In the genomic region with DNA sequence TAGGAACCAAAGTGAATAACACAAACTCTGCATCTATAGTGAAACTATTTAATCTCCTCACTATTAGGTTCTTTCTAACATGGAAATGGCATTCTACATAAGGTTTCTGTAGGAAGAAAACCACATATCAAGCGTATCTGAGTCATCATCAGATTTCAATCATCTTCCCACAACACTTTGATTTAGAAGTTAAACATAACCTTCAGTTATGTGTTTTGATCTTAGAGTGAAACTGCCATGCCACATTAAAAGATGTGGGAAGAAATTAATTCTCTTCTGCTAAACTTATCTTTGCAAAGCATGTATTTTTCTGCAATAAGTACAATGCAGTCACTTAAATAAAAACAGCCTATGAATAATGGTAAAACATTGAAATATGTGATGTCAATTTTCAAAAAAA, we compare ENCODE assay signal across 9 cellular contexts. TPM values are rescaled to one million over a fixed set of nuclear protein-coding genes. Genes with fewer than 3 reads are reported as not detected.
DNase-seq lines count a peak whose midpoint lies in the region; ATAC-seq and TF ChIP-seq lines count a peak whose summit lies in the region.
"Had no signal": no experiment of that assay in that cellular context is flagged by ENCODE, and none has a peak within 500 bp of the region (broad histone marks: within the 10 kb centered on the region; RNA-seq: fewer than 3 reads in every experiment).

No MANE protein-coding gene starts in this region.

- H3K27me3 ChIP-seq in OCI-LY1 (ENCODE audit: insufficient read depth, low read length) (no peaks in the 10 kb centered on the region), smooth muscle cell (ENCODE audit: low read depth) (no peaks in the 10 kb centered on the region), MG63 (no peaks in the 10 kb centered on the region)

- ATAC-seq in GM18505 (IDR thresholded peaks at IDR 0.05; ENCODE audit: unreplicated experiment) (no peak), GM18868 (IDR thresholded peaks at IDR 0.05; ENCODE audit: unreplicated experiment) (no peak), HG03439 (IDR thresholded peaks at IDR 0.05; ENCODE audit: unreplicated experiment) (no peak)

- TF ChIP-seq CTCF in OCI-LY1 (IDR thresholded peaks at IDR 0.05; ENCODE audit: low read length) = no peak
- no peak for TF ChIP-seq CTCF in coronary artery (IDR thresholded peaks at IDR 0.05)
- no peak for TF ChIP-seq CTCF in smooth muscle cell (IDR thresholded peaks at IDR 0.05; ENCODE audit: borderline replicate concordance, insufficient read depth, poor library complexity, severe bottlenecking)

- H3K9ac ChIP-seq in OCI-LY1 (ENCODE audit: low read length) (peak overlapping the region; percentile 42; the same call in 1 of the 2 replicates), smooth muscle cell (ENCODE audit: low read depth) (no peak overlapping the region)

- H4K20me1 ChIP-seq in OCI-LY1 (ENCODE audit: insufficient read depth, low read length) (no peaks in the 10 kb centered on the region), smooth muscle cell (ENCODE audit: low read depth) (no peaks in the 10 kb centered on the region)

- TF ChIP-seq POLR2A in GM18505 (IDR thresholded peaks at IDR 0.05; ENCODE audit: borderline replicate concordance, extremely low read depth, insufficient read depth, insufficient read length) = peak; percentile 20

- H3K4me1 ChIP-seq in OCI-LY1 (ENCODE audit: insufficient read depth, low read length, severe bottlenecking) = peaks cover 100% of the 10 kb centered on the region
- peaks cover 9% of the 10 kb centered on the region for H3K4me1 ChIP-seq in smooth muscle cell (ENCODE audit: low read depth)

- H3K27ac ChIP-seq in OCI-LY1 (ENCODE audit: low read depth, low read length, poor library complexity, severe bottlenecking) = peak overlapping the region; percentile 97
- H3K27ac ChIP-seq in coronary artery = peak overlapping the region; percentile 63 to 82
- H3K27ac ChIP-seq in smooth muscle cell (ENCODE audit: low read depth) = peak overlapping the region; percentile 37

- H3K4me2 ChIP-seq in OCI-LY1 (ENCODE audit: low read length) (peak overlapping the region; percentile 59), smooth muscle cell (peak overlapping the region; percentile 17)

- WGBS in smooth muscle cell (ENCODE audit: low lambda C conversion rate) = 93% methylated on average over 1 of the region's 1 CpG

- H2AFZ ChIP-seq in OCI-LY1 (ENCODE audit: low read length) = no peak overlapping the region
- no peak overlapping the region for H2AFZ ChIP-seq in smooth muscle cell (ENCODE audit: low read depth)

- DNase-seq in coronary artery (ENCODE audit: low spot score) (no peak), smooth muscle cell (lab: John Stamatoyannopoulos, UW; ENCODE audit: unreplicated experiment) (no peak), DMS 273 (lab: John Stamatoyannopoulos, UW; ENCODE audit: unreplicated experiment) (no peak), MG63 (no peak)
- DNase-seq: DMS53 had no signal

- no peaks in the 10 kb centered on the region for H3K9me2 ChIP-seq in OCI-LY1 (ENCODE audit: low read depth, low read length)

- H3K79me2 ChIP-seq in OCI-LY1 (ENCODE audit: insufficient read depth, low read length) (peaks cover 51% of the 10 kb centered on the region), smooth muscle cell (ENCODE audit: low read depth) (no peaks in the 10 kb centered on the region)

- H3F3A ChIP-seq in OCI-LY1 (ENCODE audit: insufficient read depth, low read length) = peaks cover 6% of the 10 kb centered on the region; the same call in 1 of the 2 replicates
- H3F3A ChIP-seq in smooth muscle cell (ENCODE audit: low read depth) = no peaks in the 10 kb centered on the region

- peak overlapping the region; percentile 59 for H3K4me3 ChIP-seq in OCI-LY1 (ENCODE audit: low read depth, low read length, poor library complexity, severe bottlenecking)
- H3K4me3 ChIP-seq in coronary artery = peak overlapping the region; percentile 48
- no peak overlapping the region for H3K4me3 ChIP-seq in smooth muscle cell
- H3K4me3 ChIP-seq in MG63 = no peak overlapping the region; the same call in 1 of the 2 replicates

- no peaks in the 10 kb centered on the region for H3K9me3 ChIP-seq in OCI-LY1 (ENCODE audit: low read length)
- no peaks in the 10 kb centered on the region for H3K9me3 ChIP-seq in smooth muscle cell (replicated peaks; ENCODE audit: low read depth)
- H3K9me3 ChIP-seq in MG63 = no peaks in the 10 kb centered on the region

- H3K36me3 ChIP-seq in OCI-LY1 (ENCODE audit: insufficient read depth, low read length) = peaks cover 5% of the 10 kb centered on the region; the same call in 1 of the 2 replicates
- no peaks in the 10 kb centered on the region for H3K36me3 ChIP-seq in smooth muscle cell (ENCODE audit: low read depth)
- H3K36me3 ChIP-seq in MG63 = peaks cover 4% of the 10 kb centered on the region

RNA-seq across cellular contexts. Expression of a gene that starts 55.0 kb away (rescaled TPM):
- 10.7 and 14.0 TPM in 2 replicates for total RNA-seq in smooth muscle cell
- 8.1 and 11.4 TPM in 2 replicates for polyA plus RNA-seq in smooth muscle cell
- total RNA-seq in MG63 (2014; rRNA removed; shearing (Covaris generic); ENCODE audit: low replicate concordance) = 9.5 and 16.0 TPM in 2 replicates

Comparison
In these comparisons a context has a peak if more than half of its experiments do, and no peak if none do; other contexts are left out.
1. H3K27ac ChIP-seq: peak in every context shown above with its lines; median percentile 97 in OCI-LY1; 72 in coronary artery; 37 in smooth muscle cell.
2. H3K4me3 ChIP-seq: peak in OCI-LY1 (single experiment) and coronary artery (single experiment); none in smooth muscle cell (single experiment) and MG63 (single experiment).